Comparison of ENCODE assay signal across 10 cellular contexts in the genomic region with DNA sequence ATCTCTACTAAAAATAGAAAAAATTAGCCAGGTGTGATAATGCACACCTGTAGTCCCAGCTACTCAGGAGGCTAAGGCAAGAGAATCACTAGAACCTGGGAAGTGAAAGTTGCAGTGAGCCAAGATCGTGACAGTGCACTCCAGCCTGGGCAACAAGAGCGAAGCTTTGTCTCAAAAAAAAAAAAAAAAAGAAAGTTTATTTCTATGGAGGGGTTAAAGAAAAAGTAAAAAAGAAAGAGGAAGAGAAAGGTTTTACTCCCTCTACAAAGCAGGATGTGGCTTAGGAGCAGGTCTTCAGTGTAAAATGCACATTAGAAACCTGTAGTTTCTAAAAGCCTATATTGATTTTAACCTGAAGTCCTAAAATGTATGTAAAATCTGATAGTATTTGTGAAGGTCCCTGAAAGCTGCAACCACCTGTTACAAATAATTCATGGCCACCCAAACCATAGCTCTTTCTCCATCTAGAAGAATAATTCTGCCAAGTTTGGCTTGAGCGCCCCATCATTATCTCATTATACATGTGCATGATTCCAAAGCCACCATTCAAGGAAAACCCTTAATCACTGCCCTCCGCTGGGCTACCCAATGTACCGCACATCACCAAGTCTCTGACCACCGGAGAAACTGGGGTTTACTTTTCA. TPM values are rescaled to one million over a fixed set of nuclear protein-coding genes. Genes with fewer than 3 reads are reported as not detected.
A peak's percentile ranks its signal among the peaks of the same experiment; 100 is the strongest.
DNase-seq lines count a peak whose midpoint lies in the region; ATAC-seq, FAIRE-seq and TF ChIP-seq lines count a peak whose summit lies in the region.
"Had no signal": no experiment of that assay in that cellular context is flagged by ENCODE, and none has a peak within 500 bp of the region (broad histone marks: within the 10 kb centered on the region; RNA-seq: fewer than 3 reads in every experiment).

No MANE protein-coding gene starts in this region.

- no TSS peak for BruUV-seq in K562 (replicated peaks; lab: Mats Ljungman, UMichigan)

- DNase-seq in DMS 273 (lab: John Stamatoyannopoulos, UW; ENCODE audit: unreplicated experiment) (peak; percentile 43), DMS 273 treated with DMSO at 0.1 percent for 48 hours (lab: John Stamatoyannopoulos, UW) (no peak), Karpas-422 (peak; percentile 79), K562 (ENCODE audit: extremely low read depth in 1 of 4, low spot score in 3 of 4) (no peak), psoas muscle (no peak), epidermal melanocyte (ENCODE audit: insufficient read length, low spot score) (no peak), LoVo (ENCODE audit: low spot score) (no peak), DMS79 treated with DMSO at 0.1 percent for 48 hours (lab: John Stamatoyannopoulos, UW) (no peak)
- DNase-seq: NCI-H2029 treated with DMSO at 0.1 percent for 48 hours had no signal

- TF ChIP-seq RAD21 in K562 (CRISPR knock-in tag; conservative IDR thresholded peaks at IDR 0.05 in 1 of 2, IDR thresholded peaks at IDR 0.05 in 1 of 2): no peak

- in situ Hi-C loops in K562 (cut with MboI): no loop called here

- peak; percentile 67 for FAIRE-seq in K562 (lab: Jason Lieb, UNC)

- H3K36me3 ChIP-seq in Karpas-422 (ENCODE audit: insufficient read depth, low read length) (no peaks in the 10 kb centered on the region), K562 (ENCODE audit: control insufficient read depth, insufficient read depth, low read length) (no peaks in the 10 kb centered on the region), psoas muscle (ENCODE audit: insufficient read depth in 1 of 2, low read depth in 1 of 2) (no peaks in the 10 kb centered on the region)

- no peaks in the 10 kb centered on the region for H3K27me3 ChIP-seq in Karpas-422 (ENCODE audit: low read length)
- H3K27me3 ChIP-seq in K562 (ENCODE audit: control insufficient read depth in 2 of 2, insufficient read depth in 2 of 2, low read length in 2 of 2): peaks cover 5 to 12% of the 10 kb centered on the region in 2 experiments; a peak in 3 of 5 replicates
- no peaks in the 10 kb centered on the region for H3K27me3 ChIP-seq in psoas muscle (ENCODE audit: insufficient read depth in 3 of 3, low read length in 2 of 3)

- H3K79me2 ChIP-seq in Karpas-422 (ENCODE audit: low read length): peaks cover 92% of the 10 kb centered on the region
- H3K79me2 ChIP-seq in K562 (ENCODE audit: control insufficient read depth, insufficient read depth, low read length): no peaks in the 10 kb centered on the region; the same call in 2 of the 3 replicates

- no peak for ATAC-seq in K562
- no peak for ATAC-seq in psoas muscle

- POLR2A ChIA-PET in K562 (lab: Yijun Ruan, JAX): interaction anchor here (0.7 to 1.1 kb wide), 5 partner anchors 11 to 284 kb away, joined by 3 to 4 read pairs (median 4); no protein-coding TSS in a partner anchor

- H3K4me1 ChIP-seq in Karpas-422 (ENCODE audit: low read length) (peaks cover 74% of the 10 kb centered on the region), K562 (replicated peaks in 1 of 2; ENCODE audit: control insufficient read depth in 2 of 2, insufficient read depth in 2 of 2, low read length in 2 of 2) (peaks cover 13 to 30% of the 10 kb centered on the region in 2 experiments), psoas muscle (peaks cover 18% of the 10 kb centered on the region)

- H3K9me2 ChIP-seq in Karpas-422 (replicated peaks; ENCODE audit: insufficient read depth, low read length): no peaks in the 10 kb centered on the region

- intact Hi-C loops in K562 (cut with micrococcal nuclease): no loop called here
- intact Hi-C loops in psoas muscle (cut with DNase I): loop anchor here in 1 of 2 donors (10.0 kb wide), 1 partner anchor 75 kb away; no protein-coding TSS in a partner anchor

- WGBS in K562 (ENCODE audit: insufficient coverage, low coverage, missing lambda C conversion rate): 60% methylated on average over 5 of the region's 6 CpGs
- WGBS in psoas muscle, 3 donors: 88 to 94% (median 92%) methylated on average over 6 of the region's 6 CpGs

- no peak for TF ChIP-seq EP300 in K562 (IDR thresholded peaks at IDR 0.05; ENCODE audit: low read length)

- peak in 1 of 3 experiments; percentile 13; a peak in 2 of 6 replicates for TF ChIP-seq CTCF in K562 (IDR thresholded peaks at IDR 0.05 in 2 of 3, conservative IDR thresholded peaks at IDR 0.05 in 1 of 3; ENCODE audit: insufficient read depth in 2 of 3, low read depth in 1 of 3, low read length in 3 of 3)
- no peak for TF ChIP-seq CTCF in psoas muscle (IDR thresholded peaks at IDR 0.05)

- H2AFZ ChIP-seq in Karpas-422 (ENCODE audit: low read length): no peak overlapping the region
- H2AFZ ChIP-seq in K562 (ENCODE audit: low read depth, low read length): no peak overlapping the region

- H3K4me2 ChIP-seq in Karpas-422 (ENCODE audit: low read depth, low read length, poor library complexity, severe bottlenecking) (peak overlapping the region; percentile 73), K562 (ENCODE audit: insufficient read depth, low read length) (no peak overlapping the region)

- no peak for TF ChIP-seq POLR2A in K562 (conservative IDR thresholded peaks at IDR 0.05)

- H3K9me3 ChIP-seq in Karpas-422 (ENCODE audit: low read length) (no peaks in the 10 kb centered on the region), K562 (replicated peaks; ENCODE audit: control insufficient read depth, insufficient read depth, low read depth, low read length) (no peaks in the 10 kb centered on the region), psoas muscle (no peaks in the 10 kb centered on the region)

- H3K27ac ChIP-seq in Karpas-422 (ENCODE audit: low read length): peak overlapping the region; percentile 94
- H3K27ac ChIP-seq in K562 (ENCODE audit: extremely low read depth, low read depth, low read length): no peak overlapping the region
- H3K27ac ChIP-seq in psoas muscle: no peak overlapping the region
- H3K27ac ChIP-seq: 22Rv1 had no signal

- H4K20me1 ChIP-seq in Karpas-422 (ENCODE audit: insufficient read depth, low read depth, low read length) (peaks cover 7% of the 10 kb centered on the region), K562 (replicated peaks; ENCODE audit: control insufficient read depth, insufficient read depth, low read length) (no peaks in the 10 kb centered on the region; the same call in 1 of the 2 replicates)

- H3K4me3 ChIP-seq in Karpas-422 (ENCODE audit: low read length) (peak overlapping the region; percentile 81), K562 (no peak overlapping the region), psoas muscle (peak overlapping the region; percentile 17)

- H3K9me1 ChIP-seq in K562 (ENCODE audit: control insufficient read depth, insufficient read depth, low read length): no peaks in the 10 kb centered on the region

- CTCF ChIA-PET in K562 (lab: Yijun Ruan, JAX; ENCODE audit: low intra/inter-chr PET ratio): no interaction called here

- peak overlapping the region; percentile 99 for H3K9ac ChIP-seq in Karpas-422 (ENCODE audit: low read length)
- no peak overlapping the region for H3K9ac ChIP-seq in K562 (ENCODE audit: insufficient read depth in 1 of 2, low read depth in 2 of 2, low read length in 2 of 2)

TF ChIP-seq in K562, 482 proteins besides CTCF, POLR2A, EP300 and RAD21 (continues in another document):
- no peak for TF ChIP-seq MAFF (IDR thresholded peaks at IDR 0.05; ENCODE audit: low read length)
- no peak for TF ChIP-seq SMC3 (conservative IDR thresholded peaks at IDR 0.05; ENCODE audit: insufficient read depth, low read depth, low read length)
- TF ChIP-seq ZC3H8 (IDR thresholded peaks at IDR 0.05): no peak

RNA-seq across cellular contexts. Expression of a gene that starts 3.4 kb away (rescaled TPM):
- 205 and 280 TPM in 2 replicates for total RNA-seq in Karpas-422 (2014; rRNA removed; shearing (Covaris generic); ENCODE audit: low replicate concordance)
- total RNA-seq in K562 (2011; cell fraction: chromatin; rRNA removed; ENCODE audit: low replicate concordance): 24.0 and 44.9 TPM in 2 replicates
- total RNA-seq in K562 (2011; cell fraction: nucleolus; rRNA removed): 8.5 and 10.9 TPM in 2 replicates
- 10.9 and 12.6 TPM in 2 replicates for total RNA-seq in K562 (2011; cell fraction: nucleoplasm; rRNA removed)
- total RNA-seq in K562 (2014; rRNA removed) (8.2 and 8.4 TPM in 2 replicates), K562 (2014; rRNA removed; fragmentation: Illumina TruSeq; extraction: Trizol) (6.9 and 13.2 TPM in 2 replicates), K562 (2015; rRNA removed; fragmentation: Illumina TruSeq; extraction: Trizol) (13.5 and 14.9 TPM in 2 replicates), K562 (2021) (8.5 and 10.7 TPM in 2 replicates), psoas muscle (10 to 100 TPM; 23.7 to 30.1 (median 27.5) TPM)
- polyA plus RNA-seq in K562 (2011; rRNA removed) (7.2 and 7.6 TPM in 2 replicates), K562 (2014; fragmentation: Illumina TruSeq; extraction: Trizol) (6.1 TPM in 2 replicates), K562 (2014; fragmentation: Nextera tagmentation; extraction: Ambion mirVana) (1 to 10 TPM; 1.8 to 2.2 TPM), K562 (2014; rRNA removed) (5.4 and 8.0 TPM in 2 replicates), psoas muscle (10 to 100 TPM in 2 of 3 donors, 1 to 10 TPM in 1; 4.6 to 30.5 (median 10.1) TPM)
- 2.2 and 4.2 TPM in 2 replicates for polyA plus RNA-seq in K562 (2011; cell fraction: cytosol; rRNA removed)
- polyA plus RNA-seq in K562 (2011; cell fraction: nucleus; rRNA removed): 5.8 and 7.6 TPM in 2 replicates
- 8.7 and 10.5 TPM in 2 replicates for polyA plus RNA-seq in K562 (2012)
- polyA minus RNA-seq in K562 (2011; rRNA and poly(A)+ RNA removed): 33.5 and 42.5 TPM in 2 replicates
- polyA minus RNA-seq in K562 (2011; cell fraction: cytosol; rRNA and poly(A)+ RNA removed): 7.9 and 8.7 TPM in 2 replicates
- polyA minus RNA-seq in K562 (2011; cell fraction: nucleus; rRNA and poly(A)+ RNA removed): 3.4 and 8.0 TPM in 2 replicates

RNA-seq across cellular contexts. Expression of a gene that starts 14.1 kb away (rescaled TPM):
- total RNA-seq in Karpas-422 (2014; rRNA removed; shearing (Covaris generic); ENCODE audit: low replicate concordance): 9.6 and 11.6 TPM in 2 replicates
- 92.0 and 106 TPM in 2 replicates for total RNA-seq in K562 (2011; cell fraction: chromatin; rRNA removed; ENCODE audit: low replicate concordance)
- 120 and 136 TPM in 2 replicates for total RNA-seq in K562 (2011; cell fraction: nucleolus; rRNA removed)
- total RNA-seq in K562 (2011; cell fraction: nucleoplasm; rRNA removed): 83.9 and 108 TPM in 2 replicates
- total RNA-seq in K562 (2014; rRNA removed) (9.2 and 10.0 TPM in 2 replicates), K562 (2014; rRNA removed; fragmentation: Illumina TruSeq; extraction: Trizol) (12.4 and 14.5 TPM in 2 replicates), K562 (2015; rRNA removed; fragmentation: Illumina TruSeq; extraction: Trizol) (13.5 and 14.6 TPM in 2 replicates), K562 (2021) (20.3 and 21.8 TPM in 2 replicates), psoas muscle (10 to 100 TPM; 18.2 to 25.9 (median 22.8) TPM)
- polyA plus RNA-seq in K562 (2011; rRNA removed) (28.2 and 34.6 TPM in 2 replicates), K562 (2014; fragmentation: Illumina TruSeq; extraction: Trizol) (19.5 and 27.8 TPM in 2 replicates), K562 (2014; fragmentation: Nextera tagmentation; extraction: Ambion mirVana) (1 to 10 TPM; 3.2 to 3.5 TPM), K562 (2014; rRNA removed) (13.7 and 14.4 TPM in 2 replicates), psoas muscle (10 to 100 TPM in 2 of 3 donors, 1 to 10 TPM in 1; 8.9 to 28.1 (median 14.9) TPM)
- polyA plus RNA-seq in K562 (2011; cell fraction: cytosol; rRNA removed): 9.8 and 15.6 TPM in 2 replicates
- polyA plus RNA-seq in K562 (2011; cell fraction: nucleus; rRNA removed): 23.2 and 28.9 TPM in 2 replicates
- polyA plus RNA-seq in K562 (2012): 17.3 and 22.6 TPM in 2 replicates
- 29.5 and 33.6 TPM in 2 replicates for polyA minus RNA-seq in K562 (2011; rRNA and poly(A)+ RNA removed)
- polyA minus RNA-seq in K562 (2011; cell fraction: cytosol; rRNA and poly(A)+ RNA removed): 13.0 and 13.7 TPM in 2 replicates
- polyA minus RNA-seq in K562 (2011; cell fraction: nucleus; rRNA and poly(A)+ RNA removed): 12.8 and 25.0 TPM in 2 replicates

Comparison
In these comparisons a context has a peak if more than half of its experiments do, and no peak if none do; other contexts are left out.
1. DNase-seq: peak in DMS 273 (single experiment) and Karpas-422 (single experiment); none in DMS 273 treated with DMSO at 0.1 percent for 48 hours (single experiment), K562 (0 of 4), psoas muscle (0 of 2), epidermal melanocyte (single experiment), LoVo (single experiment) and DMS79 treated with DMSO at 0.1 percent for 48 hours (single experiment).